Comparison of ENCODE assay signal across 26 cellular contexts in genomic region chr2:143345887-143346612, GRCh38.
DNase-seq lines count a peak whose midpoint lies in the region; ATAC-seq and TF ChIP-seq lines count a peak whose summit lies in the region.
"Had no signal": no experiment of that assay in that cellular context is flagged by ENCODE, and none has a peak within 500 bp of the region (broad histone marks: within the 10 kb centered on the region; RNA-seq: fewer than 3 reads in every experiment).

No MANE protein-coding gene starts in this region.

- H3K4me3 Mint-ChIP-seq in activated naive CD8-positive, alpha-beta T cell treated with anti-CD3 and anti-CD28 coated beads, Interleukin-2, amount 10 ng/mL, durations not matched to agents 7 days and 5 days, result no peak overlapping the region
- H3K4me3 Mint-ChIP-seq in activated naive CD8-positive, alpha-beta T cell treated with anti-CD3 and anti-CD28 coated beads, Interleukin-2, amount 50 U/mL, for 24 hours, result no peak overlapping the region
- H3K4me3 Mint-ChIP-seq in stimulated activated effector memory CD8-positive, alpha-beta T cell treated with anti-CD3 and anti-CD28 coated beads, Interleukin-12 subunit alpha, Interleukin-12 subunit beta, amount 100 ng/mL, for 72 hours, result no peak overlapping the region
- H3K4me3 Mint-ChIP-seq: dendritic cell treated with granulocyte-macrophage colony-stimulating factor and Interleukin-4, amounts not matched to agents 40 ng/mL and 50 ng/mL, for 4 days; T-cell had no signal

- DNase-seq in activated naive CD8-positive, alpha-beta T cell treated with anti-CD3 and anti-CD28 coated beads, Interleukin-2, amount 10 ng/mL, durations not matched to agents 7 days and 5 days, result no peak
- no peak for DNase-seq in activated naive CD8-positive, alpha-beta T cell treated with anti-CD3 and anti-CD28 coated beads, Interleukin-2, amount 50 U/mL, for 24 hours
- DNase-seq in NCI-H1694 treated with DMSO at 0.1 percent for 48 hours (lab: John Stamatoyannopoulos, UW) (peak; percentile 53), epithelial cell of esophagus (ENCODE audit: low read depth) (peak; percentile 2), SIG-M5 treated with dmso at 0.1 percent for 504 hours (lab: John Stamatoyannopoulos, UW; ENCODE audit: unreplicated experiment) (no peak), GM03348 (ENCODE audit: low spot score) (no peak)
- no peak for DNase-seq in stimulated activated effector memory CD8-positive, alpha-beta T cell treated with anti-CD3 and anti-CD28 coated beads, Interleukin-12 subunit alpha, Interleukin-12 subunit beta, amount 100 ng/mL, for 72 hours (ENCODE audit: low spot score in 2 of 2)
- DNase-seq: activated CD4-positive, alpha-beta T cell treated with anti-CD3 and anti-CD28 coated beads for 1 hour; activated gamma-delta T cell treated with Interleukin-2 at 50 U/mL for 16 hours; activated T-cell treated with anti-CD3 and anti-CD28 coated beads, Interleukin-2, amount 50 U/mL, for 1 hour; amniotic stem cell; Caco-2; DND-41; Kasumi-1; NCI-H1048; NCI-H510A; stimulated activated CD4-positive, alpha-beta T cell treated with anti-CD3 and anti-CD28 coated beads, Interleukin-2, amount 100 ng/mL, for 24 hours; T-cell had no signal

- ATAC-seq in activated naive CD8-positive, alpha-beta T cell treated with anti-CD3 and anti-CD28 coated beads, Interleukin-2, amount 10 ng/mL, durations not matched to agents 7 days and 5 days (ENCODE audit: low read depth), result no peak
- ATAC-seq in activated naive CD8-positive, alpha-beta T cell treated with anti-CD3 and anti-CD28 coated beads, Interleukin-2, amount 50 U/mL, for 24 hours, result no peak
- ATAC-seq in stimulated activated effector memory CD8-positive, alpha-beta T cell treated with anti-CD3 and anti-CD28 coated beads, Interleukin-12 subunit alpha, Interleukin-12 subunit beta, amount 100 ng/mL, for 72 hours, result no peak
- no peak for ATAC-seq in GM18873 (IDR thresholded peaks at IDR 0.05; ENCODE audit: low FRiP score, unreplicated experiment)
- ATAC-seq: T-cell had no signal

- H3K36me3 Mint-ChIP-seq in activated naive CD8-positive, alpha-beta T cell treated with anti-CD3 and anti-CD28 coated beads, Interleukin-2, amount 10 ng/mL, durations not matched to agents 7 days and 5 days, result peaks cover 19% of the 10 kb centered on the region
- H3K36me3 Mint-ChIP-seq in activated naive CD8-positive, alpha-beta T cell treated with anti-CD3 and anti-CD28 coated beads, Interleukin-2, amount 50 U/mL, for 24 hours (ENCODE audit: low read depth), result peaks cover 4% of the 10 kb centered on the region
- H3K36me3 Mint-ChIP-seq in stimulated activated effector memory CD8-positive, alpha-beta T cell treated with anti-CD3 and anti-CD28 coated beads, Interleukin-12 subunit alpha, Interleukin-12 subunit beta, amount 100 ng/mL, for 72 hours, result no peaks in the 10 kb centered on the region

- H3K9me3 Mint-ChIP-seq in activated naive CD8-positive, alpha-beta T cell treated with anti-CD3 and anti-CD28 coated beads, Interleukin-2, amount 10 ng/mL, durations not matched to agents 7 days and 5 days, result no peaks in the 10 kb centered on the region
- no peaks in the 10 kb centered on the region for H3K9me3 Mint-ChIP-seq in activated naive CD8-positive, alpha-beta T cell treated with anti-CD3 and anti-CD28 coated beads, Interleukin-2, amount 50 U/mL, for 24 hours
- no peaks in the 10 kb centered on the region for H3K9me3 Mint-ChIP-seq in stimulated activated effector memory CD8-positive, alpha-beta T cell treated with anti-CD3 and anti-CD28 coated beads, Interleukin-12 subunit alpha, Interleukin-12 subunit beta, amount 100 ng/mL, for 72 hours
- H3K9me3 Mint-ChIP-seq: dendritic cell treated with granulocyte-macrophage colony-stimulating factor and Interleukin-4, amounts not matched to agents 40 ng/mL and 50 ng/mL, for 4 days; T-cell had no signal

- no peak overlapping the region for H3K4me3 ChIP-seq in epithelial cell of esophagus (ENCODE audit: low read length)
- H3K4me3 ChIP-seq: BLaER1 treated with 17β-estradiol and CSF1 and Interleukin-3, amounts not matched to agents 10 nM and 100 nM; HAP-1; prostate gland; SJSA1; skin epidermis; suprapubic skin had no signal

- H3K4me1 Mint-ChIP-seq in activated naive CD8-positive, alpha-beta T cell treated with anti-CD3 and anti-CD28 coated beads, Interleukin-2, amount 10 ng/mL, durations not matched to agents 7 days and 5 days, result peaks cover 4% of the 10 kb centered on the region
- H3K4me1 Mint-ChIP-seq in activated naive CD8-positive, alpha-beta T cell treated with anti-CD3 and anti-CD28 coated beads, Interleukin-2, amount 50 U/mL, for 24 hours, result peaks cover 3% of the 10 kb centered on the region
- H3K4me1 Mint-ChIP-seq in stimulated activated effector memory CD8-positive, alpha-beta T cell treated with anti-CD3 and anti-CD28 coated beads, Interleukin-12 subunit alpha, Interleukin-12 subunit beta, amount 100 ng/mL, for 72 hours, result peaks cover 39% of the 10 kb centered on the region

- no peaks in the 10 kb centered on the region for H3K27me3 Mint-ChIP-seq in activated naive CD8-positive, alpha-beta T cell treated with anti-CD3 and anti-CD28 coated beads, Interleukin-2, amount 10 ng/mL, durations not matched to agents 7 days and 5 days
- H3K27me3 Mint-ChIP-seq in activated naive CD8-positive, alpha-beta T cell treated with anti-CD3 and anti-CD28 coated beads, Interleukin-2, amount 50 U/mL, for 24 hours, result no peaks in the 10 kb centered on the region
- H3K27me3 Mint-ChIP-seq: dendritic cell treated with granulocyte-macrophage colony-stimulating factor and Interleukin-4, amounts not matched to agents 40 ng/mL and 50 ng/mL, for 4 days; T-cell had no signal

- POLR2A ChIA-PET in activated naive CD8-positive, alpha-beta T cell treated with anti-CD3 and anti-CD28 coated beads, Interleukin-2, amount 10 ng/mL, durations not matched to agents 7 days and 5 days (lab: Charles Lee), result no interaction called here

- H3K27ac Mint-ChIP-seq in activated naive CD8-positive, alpha-beta T cell treated with anti-CD3 and anti-CD28 coated beads, Interleukin-2, amount 10 ng/mL, durations not matched to agents 7 days and 5 days, result peak overlapping the region; percentile 26
- no peak overlapping the region for H3K27ac Mint-ChIP-seq in activated naive CD8-positive, alpha-beta T cell treated with anti-CD3 and anti-CD28 coated beads, Interleukin-2, amount 50 U/mL, for 24 hours
- H3K27ac Mint-ChIP-seq in stimulated activated effector memory CD8-positive, alpha-beta T cell treated with anti-CD3 and anti-CD28 coated beads, Interleukin-12 subunit alpha, Interleukin-12 subunit beta, amount 100 ng/mL, for 72 hours, result peak overlapping the region; percentile 54
- H3K27ac Mint-ChIP-seq: dendritic cell treated with granulocyte-macrophage colony-stimulating factor and Interleukin-4, amounts not matched to agents 40 ng/mL and 50 ng/mL, for 4 days had no signal

- TF ChIP-seq CTCF in epithelial cell of esophagus (IDR thresholded peaks at IDR 0.05; ENCODE audit: insufficient read depth, low read depth, low read length, missing control alignments), result no peak

Comparison
In these comparisons a context has a peak if more than half of its experiments do, and no peak if none do; other contexts are left out.
1. DNase-seq: peak in NCI-H1694 treated with DMSO at 0.1 percent for 48 hours (single experiment) and epithelial cell of esophagus (single experiment); none in activated naive CD8-positive, alpha-beta T cell treated with anti-CD3 and anti-CD28 coated beads, Interleukin-2, amount 10 ng/mL, durations not matched to agents 7 days and 5 days (single experiment), activated naive CD8-positive, alpha-beta T cell treated with anti-CD3 and anti-CD28 coated beads, Interleukin-2, amount 50 U/mL, for 24 hours (single experiment), stimulated activated effector memory CD8-positive, alpha-beta T cell treated with anti-CD3 and anti-CD28 coated beads, Interleukin-12 subunit alpha, Interleukin-12 subunit beta, amount 100 ng/mL, for 72 hours (0 of 2), SIG-M5 treated with dmso at 0.1 percent for 504 hours (single experiment) and GM03348 (single experiment).